Comparison of ENCODE assay signal across 11 cellular contexts in genomic region chr5:111227805-111228204, GRCh38. TPM values are rescaled to one million over a fixed set of nuclear protein-coding genes. Genes with fewer than 3 reads are reported as not detected.
DNase-seq lines count a peak whose midpoint lies in the region; ATAC-seq and TF ChIP-seq lines count a peak whose summit lies in the region.
"Had no signal": no experiment of that assay in that cellular context is flagged by ENCODE, and none has a peak within 500 bp of the region (broad histone marks: within the 10 kb centered on the region; RNA-seq: fewer than 3 reads in every experiment).

No MANE protein-coding gene starts in this region.

- peaks cover 10% of the 10 kb centered on the region for H3F3A ChIP-seq in neural progenitor cell (ENCODE audit: low read depth)

- H4K20me1 ChIP-seq in hepatocyte (ENCODE audit: insufficient read depth, poor library complexity, severe bottlenecking) (no peaks in the 10 kb centered on the region), neural progenitor cell (ENCODE audit: low read depth) (no peaks in the 10 kb centered on the region)

- H3K4me1 Mint-ChIP-seq in CD4-positive, CD25-positive, alpha-beta regulatory T cell: peaks cover 51 to 69% (median 54%) of the 10 kb centered on the region in 4 donors
- peaks cover 71% of the 10 kb centered on the region for H3K4me1 Mint-ChIP-seq in activated T-helper 2 cell treated with anti-CD3 and anti-CD28 coated beads, Interferon-gamma antibody, Interleukin-2, Interleukin-4, amounts not matched to agents 10 μg/mL and 5 μg/mL and 100 μg/mL, durations not matched to agents 14 hours and 24 hours and 36 hours (ENCODE audit: low read depth)
- peaks cover 11% of the 10 kb centered on the region for H3K4me1 Mint-ChIP-seq in neural progenitor cell
- H3K4me1 Mint-ChIP-seq in osteocyte (ENCODE audit: unreplicated experiment): peaks cover 6% of the 10 kb centered on the region

- TF ChIP-seq POLR2A in ovary (IDR thresholded peaks at IDR 0.05): no peak

- 73% methylated on average over 4 of the region's 4 CpGs for WGBS in hepatocyte (ENCODE audit: low lambda C conversion rate, missing lambda C conversion rate)
- 45 to 55% (median 51%) methylated on average over 4 of the region's 4 CpGs for WGBS in ovary, 3 donors

- H3K4me1 ChIP-seq in CD4-positive, CD25-positive, alpha-beta regulatory T cell (ENCODE audit: control insufficient read depth, insufficient read depth, low read length, poor library complexity, severe bottlenecking): peaks cover 83% of the 10 kb centered on the region
- H3K4me1 ChIP-seq in hepatocyte (ENCODE audit: insufficient read depth) (no peaks in the 10 kb centered on the region), neural progenitor cell (no peaks in the 10 kb centered on the region), ovary (ENCODE audit: insufficient read depth) (peaks cover 2% of the 10 kb centered on the region)

- ATAC-seq in CD4-positive, CD25-positive, alpha-beta regulatory T cell (ENCODE audit: low read depth in 2 of 2): no peak

- H3K4me2 ChIP-seq in hepatocyte (no peak overlapping the region), neural progenitor cell (no peak overlapping the region)

- no peaks in the 10 kb centered on the region for H3K36me3 ChIP-seq in CD4-positive, CD25-positive, alpha-beta regulatory T cell (ENCODE audit: control insufficient read depth, insufficient read depth, low read length)
- no peaks in the 10 kb centered on the region for H3K36me3 ChIP-seq in hepatocyte (replicated peaks; ENCODE audit: insufficient read depth, low read depth)
- H3K36me3 ChIP-seq in neural progenitor cell: no peaks in the 10 kb centered on the region
- H3K36me3 ChIP-seq in ovary: no peaks in the 10 kb centered on the region
- H3K36me3 ChIP-seq: esophagus squamous epithelium had no signal

- no peaks in the 10 kb centered on the region for H3K79me2 ChIP-seq in hepatocyte
- no peaks in the 10 kb centered on the region for H3K79me2 ChIP-seq in neural progenitor cell (ENCODE audit: low read depth)

- peak in 1 of 3 donors; percentile 65 for DNase-seq in CD4-positive, CD25-positive, alpha-beta regulatory T cell
- DNase-seq in HS-27A (ENCODE audit: low read depth): peak; percentile 2
- no peak for DNase-seq in activated T-helper 2 cell treated with anti-CD3 and anti-CD28 coated beads, Interferon-gamma antibody, Interleukin-2, Interleukin-4, amounts not matched to agents 10 μg/mL and 5 μg/mL and 100 μg/mL, durations not matched to agents 14 hours and 24 hours and 36 hours (ENCODE audit: low spot score)
- DNase-seq in hepatocyte (ENCODE audit: low spot score): peak; percentile 8
- no peak for DNase-seq in neural progenitor cell (ENCODE audit: low spot score)
- no peak for DNase-seq in osteocyte (ENCODE audit: extremely low spot score, unreplicated experiment)
- DNase-seq in NCI-H1048 (lab: John Stamatoyannopoulos, UW): no peak
- no peak for DNase-seq in ovary
- DNase-seq: esophagus squamous epithelium, naive B cell, OCI-M1 had no signal

- peaks cover 0 to 2% (median 0%) of the 10 kb centered on the region in 7 donors for H3K9me3 Mint-ChIP-seq in CD4-positive, CD25-positive, alpha-beta regulatory T cell
- H3K9me3 Mint-ChIP-seq in activated T-helper 2 cell treated with anti-CD3 and anti-CD28 coated beads, Interferon-gamma antibody, Interleukin-2, Interleukin-4, amounts not matched to agents 10 μg/mL and 5 μg/mL and 100 μg/mL, durations not matched to agents 14 hours and 24 hours and 36 hours: no peaks in the 10 kb centered on the region
- H3K9me3 Mint-ChIP-seq in neural progenitor cell: no peaks in the 10 kb centered on the region
- no peaks in the 10 kb centered on the region for H3K9me3 Mint-ChIP-seq in osteocyte (ENCODE audit: unreplicated experiment)
- H3K9me3 Mint-ChIP-seq: naive B cell had no signal

- intact Hi-C loops in activated T-helper 2 cell treated with anti-CD3 and anti-CD28 coated beads, Interferon-gamma antibody, Interleukin-2, Interleukin-4, amounts not matched to agents 10 μg/mL and 5 μg/mL and 100 μg/mL, durations not matched to agents 14 hours and 24 hours and 36 hours (cut with micrococcal nuclease): loop anchor here (2.0 to 5.0 kb wide), 2 partner anchors 136 to 285 kb away; partner anchors contain the start of genes STARD4 and WDR36
- intact Hi-C loops in ovary (cut with DNase I): no loop called here

- peak overlapping the region; percentile 98 for H3K4me3 ChIP-seq in CD4-positive, CD25-positive, alpha-beta regulatory T cell (ENCODE audit: low read depth, low read length)
- no peak overlapping the region for H3K4me3 ChIP-seq in hepatocyte
- no peak overlapping the region for H3K4me3 ChIP-seq in neural progenitor cell
- no peak overlapping the region for H3K4me3 ChIP-seq in ovary
- H3K4me3 ChIP-seq: esophagus squamous epithelium had no signal

- no peak overlapping the region for H3K9ac ChIP-seq in neural progenitor cell

- H2AFZ ChIP-seq in hepatocyte: no peak overlapping the region
- H2AFZ ChIP-seq in neural progenitor cell (replicated peaks): no peak overlapping the region

- H3K27ac Mint-ChIP-seq in CD4-positive, CD25-positive, alpha-beta regulatory T cell: peak overlapping the region; percentile 91 to 100 (median 98)
- H3K27ac Mint-ChIP-seq in activated T-helper 2 cell treated with anti-CD3 and anti-CD28 coated beads, Interferon-gamma antibody, Interleukin-2, Interleukin-4, amounts not matched to agents 10 μg/mL and 5 μg/mL and 100 μg/mL, durations not matched to agents 14 hours and 24 hours and 36 hours: peak overlapping the region; percentile 87
- no peak overlapping the region for H3K27ac Mint-ChIP-seq in neural progenitor cell
- H3K27ac Mint-ChIP-seq in osteocyte (ENCODE audit: unreplicated experiment): no peak overlapping the region
- H3K27ac Mint-ChIP-seq: naive B cell had no signal

- TF ChIP-seq CTCF in hepatocyte (IDR thresholded peaks at IDR 0.05; ENCODE audit: poor library complexity) (no peak), neural progenitor cell (IDR thresholded peaks at IDR 0.05) (no peak), osteocyte (IDR thresholded peaks at IDR 0.05) (no peak), ovary (IDR thresholded peaks at IDR 0.05) (no peak)

- H3K4me3 Mint-ChIP-seq in CD4-positive, CD25-positive, alpha-beta regulatory T cell: peak overlapping the region; percentile 93 to 100 (median 98)
- H3K4me3 Mint-ChIP-seq in activated T-helper 2 cell treated with anti-CD3 and anti-CD28 coated beads, Interferon-gamma antibody, Interleukin-2, Interleukin-4, amounts not matched to agents 10 μg/mL and 5 μg/mL and 100 μg/mL, durations not matched to agents 14 hours and 24 hours and 36 hours (ENCODE audit: low read depth): peak overlapping the region; percentile 78
- H3K4me3 Mint-ChIP-seq in neural progenitor cell (no peak overlapping the region), osteocyte (ENCODE audit: unreplicated experiment) (no peak overlapping the region)
- H3K4me3 Mint-ChIP-seq: naive B cell had no signal

- H3K36me3 Mint-ChIP-seq in CD4-positive, CD25-positive, alpha-beta regulatory T cell: peaks cover 16% of the 10 kb centered on the region
- peaks cover 35% of the 10 kb centered on the region for H3K36me3 Mint-ChIP-seq in activated T-helper 2 cell treated with anti-CD3 and anti-CD28 coated beads, Interferon-gamma antibody, Interleukin-2, Interleukin-4, amounts not matched to agents 10 μg/mL and 5 μg/mL and 100 μg/mL, durations not matched to agents 14 hours and 24 hours and 36 hours (ENCODE audit: low read depth)
- H3K36me3 Mint-ChIP-seq in neural progenitor cell (no peaks in the 10 kb centered on the region), osteocyte (ENCODE audit: unreplicated experiment) (no peaks in the 10 kb centered on the region)
- H3K36me3 Mint-ChIP-seq: naive B cell had no signal

- peak overlapping the region; percentile 87 for H3K27ac ChIP-seq in CD4-positive, CD25-positive, alpha-beta regulatory T cell (ENCODE audit: insufficient read depth, low read length, poor library complexity, severe bottlenecking)
- H3K27ac ChIP-seq in hepatocyte (no peak overlapping the region), neural progenitor cell (no peak overlapping the region), ovary (no peak overlapping the region)

- TF ChIP-seq EP300 in ovary (IDR thresholded peaks at IDR 0.05): no peak

- H3K9me2 ChIP-seq in hepatocyte (replicated peaks; ENCODE audit: insufficient read depth): no peaks in the 10 kb centered on the region

- no peaks in the 10 kb centered on the region for H3K27me3 ChIP-seq in CD4-positive, CD25-positive, alpha-beta regulatory T cell (ENCODE audit: control insufficient read depth, insufficient read depth, low read length)
- H3K27me3 ChIP-seq in hepatocyte (peaks cover 43% of the 10 kb centered on the region), neural progenitor cell (peaks cover 39% of the 10 kb centered on the region), ovary (no peaks in the 10 kb centered on the region)

- H3K27me3 Mint-ChIP-seq in CD4-positive, CD25-positive, alpha-beta regulatory T cell: no peaks in the 10 kb centered on the region
- no peaks in the 10 kb centered on the region for H3K27me3 Mint-ChIP-seq in activated T-helper 2 cell treated with anti-CD3 and anti-CD28 coated beads, Interferon-gamma antibody, Interleukin-2, Interleukin-4, amounts not matched to agents 10 μg/mL and 5 μg/mL and 100 μg/mL, durations not matched to agents 14 hours and 24 hours and 36 hours (ENCODE audit: low read depth)
- H3K27me3 Mint-ChIP-seq in neural progenitor cell (ENCODE audit: insufficient read depth, low read depth) (peaks cover 3% of the 10 kb centered on the region), osteocyte (ENCODE audit: unreplicated experiment) (peaks cover 59% of the 10 kb centered on the region)

- no peaks in the 10 kb centered on the region for H3K9me3 ChIP-seq in CD4-positive, CD25-positive, alpha-beta regulatory T cell (ENCODE audit: control insufficient read depth in 2 of 2, low read length in 2 of 2)
- H3K9me3 ChIP-seq in hepatocyte (ENCODE audit: low read depth) (no peaks in the 10 kb centered on the region), neural progenitor cell (ENCODE audit: low read depth) (no peaks in the 10 kb centered on the region), ovary (no peaks in the 10 kb centered on the region)
- H3K9me3 ChIP-seq: esophagus squamous epithelium had no signal

RNA-seq across cellular contexts. Expression of gene CAMK4, which starts 3.6 kb away (rescaled TPM):
- total RNA-seq in CD4-positive, CD25-positive, alpha-beta regulatory T cell: 167 TPM
- 100 to 1,000 TPM in 2 of 4 donors, 10 to 100 TPM in 2; 85.3 to 125 (median 96.2) TPM for polyA plus RNA-seq in CD4-positive, CD25-positive, alpha-beta regulatory T cell
- 71.8 and 76.7 TPM in 2 replicates for total RNA-seq in activated T-helper 2 cell treated with anti-CD3 and anti-CD28 coated beads, Interferon-gamma antibody, Interleukin-2, Interleukin-4, amounts not matched to agents 10 μg/mL and 5 μg/mL and 100 μg/mL, durations not matched to agents 14 hours and 24 hours and 36 hours
- 1.6 and 3.4 TPM in 2 replicates for total RNA-seq in hepatocyte
- 0.64 and 1.0 TPM in 2 replicates for polyA plus RNA-seq in hepatocyte
- 3.3 and 5.0 TPM in 2 replicates for total RNA-seq in neural progenitor cell (ENCODE audit: low replicate concordance)
- total RNA-seq in osteocyte: 0.39 and 1.2 TPM in 2 replicates
- total RNA-seq in ovary: 1 to 10 TPM in 5 of 7 donors, under 1 TPM in 2; 0.36 to 5.0 (median 1.7) TPM
- polyA plus RNA-seq in ovary: 1 to 10 TPM in 1 of 2 donors, under 1 TPM in 1; 0.58 to 1.0 TPM

Comparison
In these comparisons a context has a peak if more than half of its experiments do, and no peak if none do; other contexts are left out.
1. DNase-seq: peak in HS-27A (single experiment) and hepatocyte (single experiment); none in activated T-helper 2 cell treated with anti-CD3 and anti-CD28 coated beads, Interferon-gamma antibody, Interleukin-2, Interleukin-4, amounts not matched to agents 10 μg/mL and 5 μg/mL and 100 μg/mL, durations not matched to agents 14 hours and 24 hours and 36 hours (single experiment), neural progenitor cell (single experiment), osteocyte (single experiment), NCI-H1048 (single experiment) and ovary (0 of 5).
2. H3K27ac Mint-ChIP-seq: peak in CD4-positive, CD25-positive, alpha-beta regulatory T cell (3 of 3) and activated T-helper 2 cell treated with anti-CD3 and anti-CD28 coated beads, Interferon-gamma antibody, Interleukin-2, Interleukin-4, amounts not matched to agents 10 μg/mL and 5 μg/mL and 100 μg/mL, durations not matched to agents 14 hours and 24 hours and 36 hours (single experiment); none in neural progenitor cell (single experiment) and osteocyte (single experiment).
3. H3K4me3 Mint-ChIP-seq: peak in CD4-positive, CD25-positive, alpha-beta regulatory T cell (4 of 4) and activated T-helper 2 cell treated with anti-CD3 and anti-CD28 coated beads, Interferon-gamma antibody, Interleukin-2, Interleukin-4, amounts not matched to agents 10 μg/mL and 5 μg/mL and 100 μg/mL, durations not matched to agents 14 hours and 24 hours and 36 hours (single experiment); none in neural progenitor cell (single experiment) and osteocyte (single experiment).
4. RNA of gene CAMK4, which starts 3.6 kb away (total RNA-seq): 167 TPM in CD4-positive, CD25-positive, alpha-beta regulatory T cell (single experiment) and 71.8 to 76.7 TPM in activated T-helper 2 cell treated with anti-CD3 and anti-CD28 coated beads, Interferon-gamma antibody, Interleukin-2, Interleukin-4, amounts not matched to agents 10 μg/mL and 5 μg/mL and 100 μg/mL, durations not matched to agents 14 hours and 24 hours and 36 hours; 3.3 to 5.0 TPM in neural progenitor cell, 1.6 to 3.4 TPM in hepatocyte, 0.36 to 5.0 TPM in ovary and 0.39 to 1.2 TPM in osteocyte; every median in the first group is over 10 times any median in the second.